Comparison of ENCODE assay signal across 16 cellular contexts in the genomic region with DNA sequence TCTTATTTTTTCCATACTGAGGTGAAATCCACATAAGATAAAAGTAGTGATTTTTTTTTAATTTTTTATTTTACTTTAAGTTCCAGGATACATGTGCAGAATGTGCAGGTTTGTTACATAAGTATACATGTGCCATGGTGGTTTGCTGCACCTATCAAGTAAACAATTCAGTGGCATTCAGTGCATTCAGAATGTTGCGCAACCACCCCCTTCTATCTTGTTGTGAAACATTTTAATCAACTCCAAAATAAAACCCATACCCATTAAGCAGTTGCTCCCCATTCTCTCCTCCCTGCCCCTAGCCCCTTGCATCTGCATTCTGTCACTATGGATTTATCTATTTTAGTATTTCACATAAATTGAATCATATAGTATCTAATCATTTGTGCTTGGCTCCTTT.
DNase-seq lines count a peak whose midpoint lies in the region; ATAC-seq, FAIRE-seq and TF ChIP-seq lines count a peak whose summit lies in the region.
"Had no signal": no experiment of that assay in that cellular context is flagged by ENCODE, and none has a peak within 500 bp of the region (broad histone marks: within the 10 kb centered on the region; RNA-seq: fewer than 3 reads in every experiment).

No MANE protein-coding gene starts in this region.

- CTCF ChIA-PET in HepG2 (lab: Yijun Ruan, JAX; ENCODE audit: low intra/inter-chr PET ratio, low total read pairs) (no interaction called here), PC-9 (lab: Charles Lee) (no interaction called here)

- H3K9me3 ChIP-seq in HepG2 (ENCODE audit: low read length): no peaks in the 10 kb centered on the region
- H3K9me3 ChIP-seq in right lobe of liver: no peaks in the 10 kb centered on the region
- H3K9me3 ChIP-seq in adipocyte (ENCODE audit: control insufficient read depth, low read length): no peaks in the 10 kb centered on the region
- no peaks in the 10 kb centered on the region for H3K9me3 ChIP-seq in PC-9 (ENCODE audit: insufficient read depth, low read depth)

- TF ChIP-seq CTCF in HepG2 (CRISPR knock-in tag; IDR thresholded peaks at IDR 0.05) (no peak), right lobe of liver (IDR thresholded peaks at IDR 0.05) (no peak), PC-9 (conservative IDR thresholded peaks at IDR 0.05) (no peak)

- ATAC-seq in HepG2 (no peak), right lobe of liver (no peak), GM19397 (IDR thresholded peaks at IDR 0.05; ENCODE audit: unreplicated experiment) (no peak)
- ATAC-seq: GM12878, GM23338 had no signal

- TF ChIP-seq POLR2A in HepG2 (IDR thresholded peaks at IDR 0.05; ENCODE audit: insufficient read depth in 1 of 2, low read depth in 2 of 2, low read length in 2 of 2) (no peak), right lobe of liver (IDR thresholded peaks at IDR 0.05) (no peak)

- H3K9ac ChIP-seq in HepG2 (ENCODE audit: insufficient read depth, low read depth, low read length) (no peak overlapping the region), adipocyte (ENCODE audit: low read length) (no peak overlapping the region)

- no peaks in the 10 kb centered on the region for H3K36me3 ChIP-seq in HepG2 (replicated peaks in 1 of 2; ENCODE audit: control insufficient read depth in 1 of 2, insufficient read depth in 2 of 2, low read length in 2 of 2)
- H3K36me3 ChIP-seq in right lobe of liver: no peaks in the 10 kb centered on the region
- no peaks in the 10 kb centered on the region for H3K36me3 ChIP-seq in adipocyte (ENCODE audit: control insufficient read depth, insufficient read depth, low read length, severe bottlenecking)
- no peaks in the 10 kb centered on the region for H3K36me3 ChIP-seq in PC-9 (ENCODE audit: low read depth)

- H4K20me1 ChIP-seq in HepG2 (ENCODE audit: insufficient read depth, low read length) (no peaks in the 10 kb centered on the region), PC-9 (ENCODE audit: insufficient read depth) (no peaks in the 10 kb centered on the region)

- H3K79me2 ChIP-seq in HepG2 (ENCODE audit: insufficient read depth, low read length) (no peaks in the 10 kb centered on the region), PC-9 (ENCODE audit: low read depth) (no peaks in the 10 kb centered on the region)

- BruUV-seq in HepG2 (replicated peaks; lab: Mats Ljungman, UMichigan): no TSS peak
- BruUV-seq in PC-9 (replicated peaks; lab: Mats Ljungman, UMichigan): no TSS peak

- H3F3A ChIP-seq in PC-9 (ENCODE audit: insufficient read depth, low read depth): no peaks in the 10 kb centered on the region

- no peak for FAIRE-seq in HepG2 (lab: Jason Lieb, UNC)
- FAIRE-seq: GM12878, GM18507 had no signal

- no peak for TF ChIP-seq RAD21 in HepG2 (CRISPR knock-in tag; IDR thresholded peaks at IDR 0.05)

- H3K4me3 ChIP-seq in HepG2 (replicated peaks in 1 of 3; ENCODE audit: insufficient read depth in 1 of 3, low read depth in 2 of 3, low read length in 3 of 3): no peak overlapping the region
- H3K4me3 ChIP-seq in right lobe of liver: no peak overlapping the region
- H3K4me3 ChIP-seq in adipocyte (ENCODE audit: low read length): no peak overlapping the region
- H3K4me3 ChIP-seq in PC-9: no peak overlapping the region
- H3K4me3 ChIP-seq: GM12878, GM23338 had no signal

- 100% methylated on average over 1 of the region's 1 CpG for WGBS in HepG2 (ENCODE audit: low lambda C conversion rate)
- WGBS in right lobe of liver (ENCODE audit: insufficient coverage, low coverage, low lambda C conversion rate, missing lambda C conversion rate): 77% methylated on average over 1 of the region's 1 CpG

- intact Hi-C loops in HepG2 (cut with micrococcal nuclease; ENCODE audit: unreplicated experiment) (loop anchor here (10.0 kb wide), 1 partner anchor 229 kb away; no protein-coding TSS in a partner anchor), right lobe of liver (cut with DNase I) (no loop called here), PC-9 (cut with micrococcal nuclease; ENCODE audit: unreplicated experiment) (no loop called here)

- H3K27me3 ChIP-seq in HepG2 (ENCODE audit: control insufficient read depth in 1 of 2, insufficient read depth in 2 of 2, low read length in 2 of 2): no peaks in the 10 kb centered on the region
- H3K27me3 ChIP-seq in right lobe of liver: no peaks in the 10 kb centered on the region
- no peaks in the 10 kb centered on the region for H3K27me3 ChIP-seq in adipocyte (replicated peaks; ENCODE audit: control insufficient read depth, insufficient read depth, low read length)
- no peaks in the 10 kb centered on the region for H3K27me3 ChIP-seq in PC-9 (ENCODE audit: insufficient read depth, low read depth)

- no peak overlapping the region for H3K4me2 ChIP-seq in HepG2 (ENCODE audit: low read depth, low read length)
- no peak overlapping the region for H3K4me2 ChIP-seq in PC-9
- H3K4me2 ChIP-seq: GM23338 had no signal

- no peak for TF ChIP-seq EP300 in HepG2 (IDR thresholded peaks at IDR 0.05; ENCODE audit: low read depth in 2 of 2, low read length in 2 of 2)
- no peak for TF ChIP-seq EP300 in HepG2 (CRISPR knock-in tag; IDR thresholded peaks at IDR 0.05; ENCODE audit: borderline replicate concordance)

- no peak overlapping the region for H2AFZ ChIP-seq in HepG2 (ENCODE audit: low read length)
- no peak overlapping the region for H2AFZ ChIP-seq in PC-9
- H2AFZ ChIP-seq: GM23338 had no signal

- in situ Hi-C loops in HepG2 (cut with HindIII; ENCODE audit: extremely low pct_ligation_motif_present, low pct_unique_long_range_greater_than_20kb): no loop called here

- DNase-seq in HepG2 (ENCODE audit: low spot score): no peak
- no peak for DNase-seq in right lobe of liver
- peak; percentile 19 for DNase-seq in adipocyte (ENCODE audit: low read depth)
- no peak for DNase-seq in epithelial cell of prostate (ENCODE audit: low read depth, low spot score)
- DNase-seq in PC-9: no peak
- no peak for DNase-seq in activated effector memory CD4-positive, alpha-beta T cell treated with anti-CD3 and anti-CD28 coated beads, Interleukin-2, amount 50 U/mL, for 16 hours
- DNase-seq: C1 segment of cervical spinal cord; Calu3; CD4-positive, alpha-beta T cell; DMS 273 treated with DMSO at 0.1 percent for 48 hours; DMS79; H9 had no signal

- H3K9me2 ChIP-seq in PC-9 (ENCODE audit: insufficient read depth): no peaks in the 10 kb centered on the region

- POLR2A ChIA-PET in HepG2 (lab: Yijun Ruan, JAX): no interaction called here
- POLR2A ChIA-PET in PC-9 (lab: Charles Lee; ENCODE audit: unreplicated experiment): no interaction called here

- H3K4me1 ChIP-seq in HepG2 (ENCODE audit: insufficient read depth, low read length): no peaks in the 10 kb centered on the region
- H3K4me1 ChIP-seq in right lobe of liver: no peaks in the 10 kb centered on the region
- no peaks in the 10 kb centered on the region for H3K4me1 ChIP-seq in adipocyte (ENCODE audit: control insufficient read depth, insufficient read depth, low read length)
- no peaks in the 10 kb centered on the region for H3K4me1 ChIP-seq in PC-9 (replicated peaks; ENCODE audit: insufficient read depth)

- H3K27ac ChIP-seq in HepG2 (ENCODE audit: extremely low read length, insufficient read depth, low read length) (no peak overlapping the region), right lobe of liver (no peak overlapping the region), epithelial cell of prostate (peak overlapping the region; percentile 64), PC-9 (no peak overlapping the region)

TF ChIP-seq in HepG2, 621 proteins besides CTCF, POLR2A, EP300 and RAD21:
- TF ChIP-seq, protein P1, sequence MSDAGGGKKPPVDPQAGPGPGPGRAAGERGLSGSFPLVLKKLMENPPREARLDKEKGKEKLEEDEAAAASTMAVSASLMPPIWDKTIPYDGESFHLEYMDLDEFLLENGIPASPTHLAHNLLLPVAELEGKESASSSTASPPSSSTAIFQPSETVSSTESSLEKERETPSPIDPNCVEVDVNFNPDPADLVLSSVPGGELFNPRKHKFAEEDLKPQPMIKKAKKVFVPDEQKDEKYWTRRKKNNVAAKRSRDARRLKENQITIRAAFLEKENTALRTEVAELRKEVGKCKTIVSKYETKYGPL (CRISPR knock-in tag; IDR thresholded peaks at IDR 0.05): no peak
- TF ChIP-seq CEBPB (IDR thresholded peaks at IDR 0.05; ENCODE audit: borderline replicate concordance, low read depth, low read length): peak; percentile 67; the same call in 1 of the 2 replicates
- no peak for TF ChIP-seq ZFX (CRISPR knock-in tag; IDR thresholded peaks at IDR 0.05; ENCODE audit: low read depth)
- TF ChIP-seq NAIF1 (CRISPR knock-in tag; IDR thresholded peaks at IDR 0.05; ENCODE audit: borderline replicate concordance): no peak
